In genomic region chr9:127673234-127673633, GRCh38 we compare ENCODE assay signal across 11 cellular contexts. TPM values are rescaled to one million over a fixed set of nuclear protein-coding genes. Genes with fewer than 3 reads are reported as not detected.
"Had no signal": no experiment of that assay in that cellular context is flagged by ENCODE, and none has a peak within 500 bp of the region (broad histone marks: within the 10 kb centered on the region; RNA-seq: fewer than 3 reads in every experiment).

No MANE protein-coding gene starts in this region.

- H3K4me3 ChIP-seq: GM23338, K562 had no signal

- H3K27ac Mint-ChIP-seq: HFFc6 had no signal

- H3K36me3 Mint-ChIP-seq: IgD-negative memory B cell had no signal

- DNase-seq: H9, HCEC 1CT, HFFc6, KG1 had no signal

- H3K4me1 Mint-ChIP-seq: GM23338, H9, IgD-negative memory B cell had no signal

- H3K27ac ChIP-seq: HL-60 had no signal

- H3K4me3 Mint-ChIP-seq: GM23338, H9, HFFc6, IgD-negative memory B cell had no signal

- H3K9me3 Mint-ChIP-seq: GM23338, H9, HFFc6, IgD-negative memory B cell had no signal

- ATAC-seq: GM23338, HepG2, K562 had no signal

RNA-seq across cellular contexts. Expression of gene CFAP157, which starts 33.6 kb away (rescaled TPM):
- total RNA-seq: H1, HepG2, HT1080, K562 had no signal
- polyA plus RNA-seq: H1, IgD-negative memory B cell had no signal

RNA-seq across cellular contexts. Expression of gene TTC16, which starts 42.6 kb away (rescaled TPM):
- total RNA-seq: GM23338, H1, H9, HepG2, HFFc6, HT1080, K562 had no signal
- polyA plus RNA-seq: GM23338, HepG2, IgD-negative memory B cell had no signal
